Comparison of ENCODE assay signal across 8 cellular contexts in the genomic region with DNA sequence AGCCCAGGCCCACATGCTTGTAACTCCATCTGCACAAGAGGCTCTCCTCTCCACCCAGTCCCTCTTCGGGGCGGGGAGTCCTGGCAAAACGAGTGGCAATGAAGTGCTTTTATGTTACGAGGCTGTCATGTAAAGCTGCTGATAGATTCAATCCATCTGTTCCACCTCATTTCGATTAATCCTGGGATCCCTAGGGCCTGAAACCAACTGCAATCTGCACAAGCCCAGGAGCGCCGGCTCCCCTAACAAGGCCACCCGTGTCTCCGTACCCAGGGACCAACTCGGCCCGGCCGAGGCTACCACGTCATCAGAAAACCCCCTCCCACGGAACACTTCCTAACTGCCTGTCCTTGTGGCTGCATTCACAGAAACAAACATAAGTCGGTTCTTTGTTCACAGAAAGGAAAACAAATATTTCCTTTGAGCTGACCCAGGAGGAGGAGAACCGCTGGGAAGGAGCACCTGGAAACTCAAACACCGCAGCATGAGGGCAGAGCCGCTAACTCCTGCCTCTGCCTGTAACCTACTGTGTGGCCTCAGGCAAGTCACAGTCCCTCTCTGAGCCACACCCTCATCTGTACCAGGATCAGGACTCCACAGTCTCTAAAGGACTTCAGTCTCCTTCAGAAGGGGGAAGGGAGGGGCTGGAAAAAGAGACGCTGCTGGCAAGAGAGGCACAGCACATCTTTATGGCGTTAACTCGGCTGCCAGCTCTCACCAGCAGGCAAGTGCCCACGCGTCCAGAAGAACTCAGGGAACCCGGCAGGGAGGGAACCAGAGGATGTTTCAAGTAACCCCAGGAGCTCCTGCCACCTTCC. TPM values are rescaled to one million over a fixed set of nuclear protein-coding genes. Genes with fewer than 3 reads are reported as not detected.
A peak's percentile ranks its signal among the peaks of the same experiment; 100 is the strongest.
DNase-seq lines count a peak whose midpoint lies in the region; ATAC-seq and TF ChIP-seq lines count a peak whose summit lies in the region.

No MANE protein-coding gene starts in this region.

- DNase-seq in DMS53 (lab: John Stamatoyannopoulos, UW) (peak; percentile 90), NCI-H2171 (lab: John Stamatoyannopoulos, UW) (peak; percentile 89), neural crest cell (ENCODE audit: low read depth, low spot score) (no peak), LoVo (ENCODE audit: low spot score) (no peak), HCEC 1CT (no peak)

- ATAC-seq in GM21381 (IDR thresholded peaks at IDR 0.05; ENCODE audit: unreplicated experiment) (no peak), HG02642 (IDR thresholded peaks at IDR 0.05; ENCODE audit: poor library complexity, unreplicated experiment) (no peak)

- peak overlapping the region; percentile 91 for H3K27ac Mint-ChIP-seq in activated naive CD8-positive, alpha-beta T cell
- no peak overlapping the region for H3K27ac Mint-ChIP-seq in neural crest cell (ENCODE audit: unreplicated experiment)

- no peaks in the 10 kb centered on the region for H3K27me3 Mint-ChIP-seq in activated naive CD8-positive, alpha-beta T cell
- no peaks in the 10 kb centered on the region for H3K27me3 Mint-ChIP-seq in neural crest cell (ENCODE audit: low read depth)

- TF ChIP-seq CTCF in neural crest cell (conservative IDR thresholded peaks at IDR 0.05): no peak

- peaks cover 92% of the 10 kb centered on the region for H3K4me1 Mint-ChIP-seq in activated naive CD8-positive, alpha-beta T cell (ENCODE audit: low read depth)
- peaks cover 41% of the 10 kb centered on the region for H3K4me1 Mint-ChIP-seq in neural crest cell

- peak overlapping the region; percentile 79 for H3K4me3 Mint-ChIP-seq in activated naive CD8-positive, alpha-beta T cell
- peak overlapping the region; percentile 19 for H3K4me3 Mint-ChIP-seq in neural crest cell

- H3K9me3 Mint-ChIP-seq in activated naive CD8-positive, alpha-beta T cell (ENCODE audit: low read depth): no peaks in the 10 kb centered on the region
- no peaks in the 10 kb centered on the region for H3K9me3 Mint-ChIP-seq in neural crest cell

- no peaks in the 10 kb centered on the region for H3K36me3 Mint-ChIP-seq in activated naive CD8-positive, alpha-beta T cell
- H3K36me3 Mint-ChIP-seq in neural crest cell (ENCODE audit: low read depth): no peaks in the 10 kb centered on the region

RNA-seq across cellular contexts. Expression of a gene that starts 47.8 kb away (rescaled TPM):
- 44.6 and 44.7 TPM in 2 replicates for total RNA-seq in neural crest cell

Comparison
In these comparisons a context has a peak if more than half of its experiments do, and no peak if none do; other contexts are left out.
1. DNase-seq: peak in DMS53 (single experiment) and NCI-H2171 (single experiment); none in neural crest cell (single experiment), LoVo (single experiment) and HCEC 1CT (single experiment).